ENCODE assay signal across 36 cellular contexts in the genomic region with DNA sequence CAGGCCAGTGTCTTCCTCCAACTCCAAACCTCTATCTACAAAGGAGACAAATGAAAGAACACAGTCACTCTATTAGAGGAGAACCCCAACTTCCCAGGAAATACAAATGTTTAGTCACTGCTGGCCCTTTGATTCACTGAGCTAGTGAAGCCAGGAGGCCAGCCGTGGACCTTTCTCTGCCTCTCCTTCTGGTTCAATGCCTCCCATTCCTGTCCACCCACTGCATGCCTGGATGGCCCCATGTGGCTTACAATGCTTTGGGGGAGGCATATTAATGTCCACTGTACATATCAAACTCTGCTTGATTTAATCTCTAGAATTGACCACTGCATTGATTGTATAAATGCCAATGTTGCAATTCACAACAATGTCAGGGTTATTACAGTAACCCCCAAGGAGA.
"Had no signal": no experiment of that assay in that cellular context is flagged by ENCODE, and none has a peak within 500 bp of the region (broad histone marks: within the 10 kb centered on the region; RNA-seq: fewer than 3 reads in every experiment).

No MANE protein-coding gene starts in this region.

- H3K36me3 ChIP-seq: cardiac muscle cell, heart right ventricle, left lung, lower lobe of right lung, thyroid gland, upper lobe of left lung, vagina, WERI-Rb-1 had no signal

- H3K27me3 Mint-ChIP-seq: activated naive CD4-positive, alpha-beta T cell treated with anti-CD3 and anti-CD28 coated beads, Interleukin-2, amount 10 ng/mL, durations not matched to agents 7 days and 5 days; activated naive CD8-positive, alpha-beta T cell treated with anti-CD3 and anti-CD28 coated beads, Interleukin-2, amount 10 ng/mL, durations not matched to agents 7 days and 5 days; stimulated activated naive B cell treated with anti-CD40 and anti-IgM and Interleukin-4, amounts not matched to agents 10 μg/mL and 1 μg/mL and 100 μg/mL, for 72 hours had no signal

- H3K9me3 Mint-ChIP-seq: activated naive CD4-positive, alpha-beta T cell treated with anti-CD3 and anti-CD28 coated beads, Interleukin-2, amount 10 ng/mL, durations not matched to agents 7 days and 5 days; activated naive CD8-positive, alpha-beta T cell treated with anti-CD3 and anti-CD28 coated beads, Interleukin-2, amount 10 ng/mL, durations not matched to agents 7 days and 5 days; activated T-helper 1 cell treated with anti-CD3 and anti-CD28 coated beads, Interleukin-12 subunit alpha, Interleukin-12 subunit beta, Interleukin-2, Interleukin-4 antibody, amounts not matched to agents 30 ng/mL and 10 ng/mL and 1 ng/mL, durations not matched to agents 14 hours and 24 hours and 36 hours; naive thymus-derived CD8-positive, alpha-beta T cell; neural crest cell; stimulated activated naive B cell treated with anti-CD40 and anti-IgM and Interleukin-4, amounts not matched to agents 10 μg/mL and 1 μg/mL and 100 μg/mL, for 72 hours had no signal

- H3K4me3 Mint-ChIP-seq: activated naive CD4-positive, alpha-beta T cell treated with anti-CD3 and anti-CD28 coated beads, Interleukin-2, amount 10 ng/mL, durations not matched to agents 7 days and 5 days; activated naive CD8-positive, alpha-beta T cell treated with anti-CD3 and anti-CD28 coated beads, Interleukin-2, amount 10 ng/mL, durations not matched to agents 7 days and 5 days; activated T-helper 1 cell treated with anti-CD3 and anti-CD28 coated beads, Interleukin-12 subunit alpha, Interleukin-12 subunit beta, Interleukin-2, Interleukin-4 antibody, amounts not matched to agents 30 ng/mL and 10 ng/mL and 1 ng/mL, durations not matched to agents 14 hours and 24 hours and 36 hours; naive thymus-derived CD8-positive, alpha-beta T cell; neural crest cell; stimulated activated naive B cell treated with anti-CD40 and anti-IgM and Interleukin-4, amounts not matched to agents 10 μg/mL and 1 μg/mL and 100 μg/mL, for 72 hours had no signal

- DNase-seq: activated CD4-positive, alpha-beta T cell treated with anti-CD3 and anti-CD28 coated beads for 48 hours; activated CD4-positive, alpha-beta T cell treated with anti-CD3 and anti-CD28 coated beads, Interleukin-2, amount 50 U/mL, for 48 hours; activated CD8-positive, alpha-beta memory T cell treated with anti-CD3 and anti-CD28 coated beads, Interleukin-2, amount 50 U/mL, for 4 hours; activated effector memory CD4-positive, alpha-beta T cell treated with anti-CD3 and anti-CD28 coated beads, Interleukin-2, amount 50 U/mL, for 16 hours; activated naive CD4-positive, alpha-beta T cell treated with anti-CD3 and anti-CD28 coated beads, Interleukin-2, amount 10 ng/mL, durations not matched to agents 7 days and 5 days; activated naive CD8-positive, alpha-beta T cell treated with anti-CD3 and anti-CD28 coated beads, Interleukin-2, amount 10 ng/mL, durations not matched to agents 7 days and 5 days; activated T-cell treated with anti-CD3 and anti-CD28 coated beads, Interleukin-2, amount 50 U/mL, for 1 hour; amygdala; body of pancreas; cerebellar nuclear complex; dorsolateral prefrontal cortex; effector memory CD4-positive, alpha-beta T cell; foreskin fibroblast; heart right ventricle; kidney glomerular epithelial cell; left lung; lower lobe of right lung; mesenchymal stem cell; naive thymus-derived CD8-positive, alpha-beta T cell; posterior cingulate gyrus; right lobe of liver; small intestine; stimulated activated CD4-positive, alpha-beta T cell treated with anti-CD3 and anti-CD28 coated beads, Interleukin-4, amount 100 ng/mL, for 4 hours; stimulated activated CD8-positive, alpha-beta memory T cell treated with anti-CD3 and anti-CD28 coated beads, Interleukin-4, amount 100 ng/mL, for 48 hours; stimulated activated naive B cell treated with anti-CD40 and anti-IgM and Interleukin-4, amounts not matched to agents 10 μg/mL and 1 μg/mL and 100 μg/mL, for 72 hours; stomach; thyroid gland; upper lobe of left lung; WERI-Rb-1 had no signal

- H3K27me3 ChIP-seq: body of pancreas, cardiac muscle cell, dorsolateral prefrontal cortex, heart right ventricle, left lung, right lobe of liver, stomach, thyroid gland, upper lobe of left lung, vagina had no signal

- H3K27ac Mint-ChIP-seq: activated naive CD4-positive, alpha-beta T cell treated with anti-CD3 and anti-CD28 coated beads, Interleukin-2, amount 10 ng/mL, durations not matched to agents 7 days and 5 days; activated naive CD8-positive, alpha-beta T cell treated with anti-CD3 and anti-CD28 coated beads, Interleukin-2, amount 10 ng/mL, durations not matched to agents 7 days and 5 days; activated T-helper 1 cell treated with anti-CD3 and anti-CD28 coated beads, Interleukin-12 subunit alpha, Interleukin-12 subunit beta, Interleukin-2, Interleukin-4 antibody, amounts not matched to agents 30 ng/mL and 10 ng/mL and 1 ng/mL, durations not matched to agents 14 hours and 24 hours and 36 hours; naive thymus-derived CD8-positive, alpha-beta T cell; stimulated activated naive B cell treated with anti-CD40 and anti-IgM and Interleukin-4, amounts not matched to agents 10 μg/mL and 1 μg/mL and 100 μg/mL, for 72 hours had no signal

- H3K4me3 ChIP-seq: body of pancreas, cardiac muscle cell, coronary artery, dorsolateral prefrontal cortex, heart right ventricle, left lung, lower lobe of right lung, right lobe of liver, stomach, thyroid gland, upper lobe of left lung, vagina had no signal

- H3K4me1 Mint-ChIP-seq: activated naive CD4-positive, alpha-beta T cell treated with anti-CD3 and anti-CD28 coated beads, Interleukin-2, amount 10 ng/mL, durations not matched to agents 7 days and 5 days; activated naive CD8-positive, alpha-beta T cell treated with anti-CD3 and anti-CD28 coated beads, Interleukin-2, amount 10 ng/mL, durations not matched to agents 7 days and 5 days; naive thymus-derived CD8-positive, alpha-beta T cell; neural crest cell; stimulated activated naive B cell treated with anti-CD40 and anti-IgM and Interleukin-4, amounts not matched to agents 10 μg/mL and 1 μg/mL and 100 μg/mL, for 72 hours had no signal

- H3K9me3 ChIP-seq: body of pancreas, heart right ventricle, left lung, lower lobe of right lung, right lobe of liver, stomach, thyroid gland, upper lobe of left lung, vagina had no signal

- ATAC-seq: activated CD4-positive, CD25-positive, alpha-beta regulatory T cell treated with anti-CD3 and anti-CD28 coated beads, Interleukin-2, amount 50 U/mL, for 24 hours; body of pancreas; heart right ventricle; left lung; lower lobe of right lung; naive thymus-derived CD8-positive, alpha-beta T cell; right lobe of liver; stimulated activated naive B cell treated with anti-CD40 and anti-IgM and Interleukin-4, amounts not matched to agents 10 μg/mL and 1 μg/mL and 100 μg/mL, for 72 hours had no signal

- H3K36me3 Mint-ChIP-seq: activated naive CD4-positive, alpha-beta T cell treated with anti-CD3 and anti-CD28 coated beads, Interleukin-2, amount 10 ng/mL, durations not matched to agents 7 days and 5 days; activated naive CD8-positive, alpha-beta T cell treated with anti-CD3 and anti-CD28 coated beads, Interleukin-2, amount 10 ng/mL, durations not matched to agents 7 days and 5 days; naive thymus-derived CD8-positive, alpha-beta T cell; stimulated activated naive B cell treated with anti-CD40 and anti-IgM and Interleukin-4, amounts not matched to agents 10 μg/mL and 1 μg/mL and 100 μg/mL, for 72 hours had no signal

- H3K27ac ChIP-seq: body of pancreas, cardiac muscle cell, coronary artery, dorsolateral prefrontal cortex, heart right ventricle, left lung, lower lobe of right lung, right lobe of liver, stomach, thyroid gland, upper lobe of left lung, vagina, WERI-Rb-1 had no signal

- FAIRE-seq: small intestine, TTC549 had no signal

- H3K4me1 ChIP-seq: body of pancreas, left lung, lower lobe of right lung, right lobe of liver, stomach, thyroid gland, upper lobe of left lung, vagina had no signal
